Comparison of ENCODE assay signal across 16 cellular contexts in the genomic region with DNA sequence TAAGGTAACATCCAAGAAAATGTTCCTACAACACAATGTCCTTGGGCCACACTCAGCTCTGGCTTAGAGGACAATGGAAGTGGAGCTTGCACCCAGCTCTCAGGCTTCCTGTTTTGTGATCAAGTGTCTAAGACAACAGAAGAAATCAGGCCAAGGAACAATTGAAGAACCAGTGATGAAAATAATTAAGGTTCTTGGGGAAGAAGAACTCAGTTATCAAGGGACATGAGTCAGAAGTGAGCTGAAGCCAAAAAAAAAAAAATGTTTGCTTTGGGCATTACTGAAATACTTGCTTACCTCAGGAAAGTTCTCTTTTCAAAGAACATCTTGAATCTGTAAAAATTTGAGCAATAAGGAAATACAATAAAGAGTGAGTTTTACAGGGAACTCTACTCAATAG.
DNase-seq lines count a peak whose midpoint lies in the region; TF ChIP-seq lines count a peak whose summit lies in the region.
"Had no signal": no experiment of that assay in that cellular context is flagged by ENCODE, and none has a peak within 500 bp of the region (broad histone marks: within the 10 kb centered on the region; RNA-seq: fewer than 3 reads in every experiment).

No MANE protein-coding gene starts in this region.

- DNase-seq in AG09309 (ENCODE audit: low read depth) (peak; percentile 86), LNCaP clone FGC (ENCODE audit: low read depth) (peak; percentile 3), dermis blood vessel endothelial cell (peak; percentile 81), mesenchymal stem cell (peak; percentile 40), SW480 (ENCODE audit: low spot score) (no peak), SJCRH30 (no peak)
- no peak for DNase-seq in stimulated activated CD4-positive, alpha-beta T cell treated with anti-CD3 and anti-CD28 coated beads, Interleukin-15, amount 100 ng/mL, for 24 hours
- no peak for DNase-seq in activated effector memory CD4-positive, alpha-beta T cell treated with anti-CD3 and anti-CD28 coated beads, Interleukin-2, amount 50 U/mL, for 16 hours
- DNase-seq: activated CD8-positive, alpha-beta T cell treated with anti-CD3 and anti-CD28 coated beads for 36 hours; caudate nucleus; NCI-H187 treated with DMSO at 0.1 percent for 48 hours; NCI-H774; SHP77; stimulated activated CD8-positive, alpha-beta memory T cell treated with anti-CD3 and anti-CD28 coated beads, Interleukin-4, amount 100 ng/mL, for 48 hours had no signal

- no peak overlapping the region for H2BK15ac ChIP-seq in mesenchymal stem cell (ENCODE audit: low read depth, poor library complexity, severe bottlenecking)

- no peak overlapping the region for H2BK5ac ChIP-seq in mesenchymal stem cell (ENCODE audit: low read depth, low read length, poor library complexity, severe bottlenecking)

- no peak overlapping the region for H4K91ac ChIP-seq in mesenchymal stem cell (ENCODE audit: low read length)

- H2AFZ ChIP-seq in mesenchymal stem cell (ENCODE audit: low read depth, low read length), result no peak overlapping the region
- H2AFZ ChIP-seq: GM23338 had no signal

- H3K9ac ChIP-seq in mesenchymal stem cell (ENCODE audit: low read length), result no peak overlapping the region
- H3K9ac ChIP-seq: BLaER1 treated with 17β-estradiol and CSF1 and Interleukin-3, amounts not matched to agents 10 nM and 100 nM had no signal

- peaks cover 0 to 22% of the 10 kb centered on the region in 2 experiments for H3K27me3 ChIP-seq in mesenchymal stem cell (ENCODE audit: control insufficient read depth in 1 of 2, insufficient read depth in 1 of 2, low read length in 2 of 2)
- H3K27me3 ChIP-seq in SJCRH30, result no peaks in the 10 kb centered on the region
- H3K27me3 ChIP-seq: BLaER1 treated with 17β-estradiol and CSF1 and Interleukin-3, amounts not matched to agents 10 nM and 100 nM had no signal

- peaks cover 4% of the 10 kb centered on the region for H3K4me1 ChIP-seq in mesenchymal stem cell (ENCODE audit: control insufficient read depth, insufficient read depth, low read depth, low read length)
- no peaks in the 10 kb centered on the region for H3K4me1 ChIP-seq in SJCRH30

- H3K79me1 ChIP-seq in mesenchymal stem cell (replicated peaks; ENCODE audit: low read length, poor library complexity, severe bottlenecking), result no peaks in the 10 kb centered on the region

- no peak overlapping the region for H2BK12ac ChIP-seq in mesenchymal stem cell (ENCODE audit: low read length in 2 of 2)

- H3K4ac ChIP-seq in mesenchymal stem cell (ENCODE audit: low read depth in 1 of 2, low read length in 2 of 2), result no peak overlapping the region

- no peaks in the 10 kb centered on the region for H3K9me3 ChIP-seq in mesenchymal stem cell (ENCODE audit: control insufficient read depth, low read length)
- no peaks in the 10 kb centered on the region for H3K9me3 ChIP-seq in SJCRH30 (replicated peaks)
- H3K9me3 ChIP-seq: BLaER1 treated with 17β-estradiol and CSF1 and Interleukin-3, amounts not matched to agents 10 nM and 100 nM had no signal

- H4K8ac ChIP-seq in mesenchymal stem cell (ENCODE audit: low read length), result no peak overlapping the region

- H3K18ac ChIP-seq in mesenchymal stem cell (ENCODE audit: low read depth in 1 of 2, low read length in 2 of 2), result peak overlapping the region in 1 of 2 experiments; percentile 43

- H3K14ac ChIP-seq in mesenchymal stem cell (ENCODE audit: low read length in 2 of 2), result no peak overlapping the region

- H3K4me3 ChIP-seq in AG09309 (ENCODE audit: control insufficient read depth, low read depth, low read length) (no peak overlapping the region), LNCaP clone FGC (ENCODE audit: low read depth, low read length) (no peak overlapping the region), mesenchymal stem cell (ENCODE audit: insufficient read depth in 1 of 2, low read depth in 1 of 2, low read length in 2 of 2) (no peak overlapping the region), SJCRH30 (no peak overlapping the region)
- H3K4me3 ChIP-seq: BLaER1 treated with 17β-estradiol and CSF1 and Interleukin-3, amounts not matched to agents 10 nM and 100 nM; GM23338 had no signal

- H3K36me3 ChIP-seq in mesenchymal stem cell (ENCODE audit: control insufficient read depth in 1 of 2, insufficient read depth in 2 of 2, low read depth in 1 of 2, low read length in 2 of 2), result no peaks in the 10 kb centered on the region
- H3K36me3 ChIP-seq in SJCRH30, result no peaks in the 10 kb centered on the region
- H3K36me3 ChIP-seq: BLaER1 treated with 17β-estradiol and CSF1 and Interleukin-3, amounts not matched to agents 10 nM and 100 nM had no signal

- H3K23ac ChIP-seq in mesenchymal stem cell (ENCODE audit: low read length in 2 of 2), result no peak overlapping the region

- H3K4me2 ChIP-seq in mesenchymal stem cell (ENCODE audit: low read length, poor library complexity, severe bottlenecking), result no peak overlapping the region
- H3K4me2 ChIP-seq: GM23338 had no signal

- no peak overlapping the region for H2AK5ac ChIP-seq in mesenchymal stem cell (ENCODE audit: low read length, severe bottlenecking)

- H3K27ac ChIP-seq in mesenchymal stem cell (ENCODE audit: low read length, poor library complexity, severe bottlenecking), result peak overlapping the region; percentile 38
- no peak overlapping the region for H3K27ac ChIP-seq in SJCRH30
- H3K27ac ChIP-seq: BLaER1 treated with 17β-estradiol and CSF1 and Interleukin-3, amounts not matched to agents 10 nM and 100 nM had no signal

- no peak overlapping the region for H2BK120ac ChIP-seq in mesenchymal stem cell (ENCODE audit: low read depth, low read length)

- TF ChIP-seq CTCF in AG09309 (IDR thresholded peaks at IDR 0.05; ENCODE audit: control insufficient read depth, insufficient read depth, low read depth, low read length, missing control alignments) (no peak), LNCaP clone FGC (IDR thresholded peaks at IDR 0.05; ENCODE audit: control insufficient read depth, extremely low read depth, insufficient read depth) (no peak)

Comparison
In these comparisons a context has a peak if more than half of its experiments do, and no peak if none do; other contexts are left out.
1. DNase-seq: peak in AG09309 (single experiment), LNCaP clone FGC (single experiment), dermis blood vessel endothelial cell (single experiment) and mesenchymal stem cell (single experiment); none in SW480 (single experiment), stimulated activated CD4-positive, alpha-beta T cell treated with anti-CD3 and anti-CD28 coated beads, Interleukin-15, amount 100 ng/mL, for 24 hours (single experiment), SJCRH30 (0 of 2) and activated effector memory CD4-positive, alpha-beta T cell treated with anti-CD3 and anti-CD28 coated beads, Interleukin-2, amount 50 U/mL, for 16 hours (single experiment).